25 cellular contexts compared by ENCODE assay signal in genomic region chr13:111036665-111037064, GRCh38.
"Had no signal": no experiment of that assay in that cellular context is flagged by ENCODE, and none has a peak within 500 bp of the region (broad histone marks: within the 10 kb centered on the region; RNA-seq: fewer than 3 reads in every experiment).

No MANE protein-coding gene starts in this region.

- H3K4me1 ChIP-seq: pancreas, prostate gland, right lobe of liver, sigmoid colon, stomach, thyroid gland, tibial nerve, upper lobe of right lung, uterus had no signal

- H3K4me3 ChIP-seq: pancreas, prostate gland, right lobe of liver, sigmoid colon, stomach, thoracic aorta, thyroid gland, tibial nerve, upper lobe of right lung, uterus had no signal

- H3K27ac ChIP-seq: neutrophil, pancreas, prostate gland, right lobe of liver, sigmoid colon, stomach, thoracic aorta, thyroid gland, tibial nerve, upper lobe of right lung, uterus had no signal

- H3K36me3 ChIP-seq: neutrophil, pancreas, prostate gland, right lobe of liver, sigmoid colon, stomach, thoracic aorta, thyroid gland, tibial nerve, upper lobe of right lung, uterus had no signal

- FAIRE-seq: pancreas, small intestine had no signal

- DNase-seq: naive thymus-derived CD8-positive, alpha-beta T cell; nephron progenitor cell; nucleus accumbens; pancreas; retina; right cardiac atrium; right lobe of liver; sigmoid colon; small intestine; stimulated activated CD4-positive, alpha-beta T cell treated with anti-CD3 and anti-CD28 coated beads, Interleukin-15, amount 100 ng/mL, for 24 hours; stimulated activated CD4-positive, alpha-beta T cell treated with anti-CD3 and anti-CD28 coated beads, Interleukin-2, amount 100 ng/mL, for 24 hours; stimulated activated CD4-positive, alpha-beta T cell treated with anti-CD3 and anti-CD28 coated beads, Interleukin-2, amount 100 ng/mL, for 48 hours; stimulated activated CD4-positive, alpha-beta T cell treated with anti-CD3 and anti-CD28 coated beads, Interleukin-4, amount 100 ng/mL, for 24 hours; stimulated activated naive B cell treated with anti-CD40 and anti-IgM and Interleukin-4, amounts not matched to agents 10 μg/mL and 1 μg/mL and 100 μg/mL, for 72 hours; stimulated activated naive CD4-positive, alpha-beta T cell treated with Interleukin-2 at 50 U/mL for 16 hours; stomach; thyroid gland; upper lobe of right lung; uterus had no signal

- ATAC-seq: naive thymus-derived CD8-positive, alpha-beta T cell; natural killer cell treated with Interleukin-12 subunit alpha and Interleukin-12 subunit beta and Interleukin-15 and Interleukin-18, amount 100 ng/mL, for 72 hours; pancreas; right cardiac atrium; right lobe of liver; stimulated activated effector memory CD8-positive, alpha-beta T cell treated with anti-CD3 and anti-CD28 coated beads, Interleukin-12 subunit alpha, Interleukin-12 subunit beta, amount 100 ng/mL, for 72 hours; stimulated activated naive B cell treated with anti-CD40 and anti-IgM and Interleukin-4, amounts not matched to agents 10 μg/mL and 1 μg/mL and 100 μg/mL, for 72 hours; upper lobe of right lung had no signal

- H3K27me3 ChIP-seq: pancreas, right lobe of liver, thyroid gland, tibial nerve, uterus had no signal

- H3K9me3 ChIP-seq: neutrophil, pancreas, prostate gland, right lobe of liver, sigmoid colon, stomach, thoracic aorta, thyroid gland, tibial nerve, upper lobe of right lung, uterus had no signal
